ENCODE assay signal across 1 cellular context in the genomic region with DNA sequence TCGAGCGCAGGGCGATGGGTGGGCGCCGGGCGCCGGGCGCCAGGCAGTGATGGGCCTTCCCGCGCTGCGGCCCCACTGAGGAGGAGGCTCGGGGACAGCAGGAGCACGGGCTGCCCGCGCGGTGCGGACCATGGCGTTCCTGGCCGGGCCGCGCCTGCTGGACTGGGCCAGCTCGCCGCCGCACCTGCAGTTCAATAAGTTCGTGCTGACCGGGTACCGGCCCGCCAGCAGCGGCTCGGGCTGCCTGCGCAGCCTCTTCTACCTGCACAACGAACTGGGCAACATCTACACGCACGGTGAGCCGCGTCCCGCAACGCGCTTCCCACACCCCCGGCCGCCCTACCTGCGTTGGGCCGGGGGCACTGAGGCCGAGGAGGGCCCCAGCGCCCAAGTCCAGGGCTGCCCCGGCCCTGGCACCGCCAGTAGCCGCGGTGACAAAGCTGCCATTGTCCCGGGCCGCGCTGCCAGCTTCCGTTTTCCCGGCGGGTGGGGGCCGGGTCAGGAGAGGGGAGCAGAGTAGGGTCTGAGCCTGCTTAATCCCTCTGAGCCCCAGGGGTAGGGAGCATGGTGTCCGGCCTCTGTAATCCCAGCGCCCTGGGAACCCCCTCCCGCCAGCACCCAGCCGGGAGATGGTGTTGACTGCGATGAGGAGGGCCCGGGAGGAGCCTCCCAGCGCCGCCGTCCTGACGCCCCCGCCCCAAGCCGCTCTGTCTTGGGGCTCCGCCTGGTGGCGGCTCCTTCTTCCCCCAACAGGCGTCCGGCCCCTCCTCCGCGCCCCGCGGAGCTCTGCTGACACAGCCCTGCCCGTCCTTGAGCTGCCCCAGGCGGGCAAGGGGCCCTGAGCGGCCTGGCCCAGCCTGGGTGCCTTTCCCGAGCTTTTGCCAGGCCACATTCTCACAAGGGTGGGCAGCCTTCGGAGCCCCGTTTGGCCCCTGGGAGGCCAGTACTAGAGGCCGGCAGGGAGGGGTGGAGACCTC.
TF ChIP-seq lines count a peak whose summit lies in the region.

No MANE protein-coding gene starts in this region.

TF ChIP-seq in HepG2, 621 proteins besides CTCF, POLR2A, EP300 and RAD21 (continued from another document and continues in another):
- no peak for TF ChIP-seq ETS1 (CRISPR knock-in tag; IDR thresholded peaks at IDR 0.05)
- peak; percentile 52; the same call in 1 of the 2 replicates for TF ChIP-seq ETV5 (CRISPR knock-in tag; IDR thresholded peaks at IDR 0.05; ENCODE audit: borderline replicate concordance)
- TF ChIP-seq, protein P1, sequence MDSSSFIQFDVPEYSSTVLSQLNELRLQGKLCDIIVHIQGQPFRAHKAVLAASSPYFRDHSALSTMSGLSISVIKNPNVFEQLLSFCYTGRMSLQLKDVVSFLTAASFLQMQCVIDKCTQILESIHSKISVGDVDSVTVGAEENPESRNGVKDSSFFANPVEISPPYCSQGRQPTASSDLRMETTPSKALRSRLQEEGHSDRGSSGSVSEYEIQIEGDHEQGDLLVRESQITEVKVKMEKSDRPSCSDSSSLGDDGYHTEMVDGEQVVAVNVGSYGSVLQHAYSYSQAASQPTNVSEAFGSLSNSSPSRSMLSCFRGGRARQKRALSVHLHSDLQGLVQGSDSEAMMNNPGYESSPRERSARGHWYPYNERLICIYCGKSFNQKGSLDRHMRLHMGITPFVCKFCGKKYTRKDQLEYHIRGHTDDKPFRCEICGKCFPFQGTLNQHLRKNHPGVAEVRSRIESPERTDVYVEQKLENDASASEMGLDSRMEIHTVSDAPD (CRISPR knock-in tag; IDR thresholded peaks at IDR 0.05): no peak
- TF ChIP-seq SNRNP70 (IDR thresholded peaks at IDR 0.05; ENCODE audit: low read depth, low read length): no peak
- TF ChIP-seq RBFOX2 (IDR thresholded peaks at IDR 0.05; ENCODE audit: low read depth, low read length): peak; percentile 75
- TF ChIP-seq, protein P2, sequence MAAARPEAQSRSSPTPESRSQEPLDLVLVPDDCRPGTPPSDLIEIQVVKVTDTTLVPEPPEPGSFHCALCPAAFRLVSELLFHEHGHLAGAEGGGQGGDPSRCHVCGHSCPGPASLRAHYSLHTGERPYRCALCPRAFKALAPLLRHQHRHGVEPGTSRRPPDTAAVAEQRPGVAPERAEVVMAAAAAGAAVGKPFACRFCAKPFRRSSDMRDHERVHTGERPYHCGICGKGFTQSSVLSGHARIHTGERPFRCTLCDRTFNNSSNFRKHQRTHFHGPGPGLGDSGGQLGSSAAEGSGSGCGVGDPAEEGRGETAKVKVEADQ (CRISPR knock-in tag; IDR thresholded peaks at IDR 0.05; ENCODE audit: borderline replicate concordance): no peak
- TF ChIP-seq YEATS4 (CRISPR knock-in tag; IDR thresholded peaks at IDR 0.05; ENCODE audit: borderline replicate concordance): no peak
- TF ChIP-seq ATRX (CRISPR knock-in tag; IDR thresholded peaks at IDR 0.05; ENCODE audit: borderline replicate concordance): no peak
- TF ChIP-seq ZNF589 (CRISPR knock-in tag; conservative IDR thresholded peaks at IDR 0.05): no peak
- TF ChIP-seq NRL (CRISPR knock-in tag; IDR thresholded peaks at IDR 0.05; ENCODE audit: borderline replicate concordance): 0 out of 2 replicates have a peak, but pooled peaks have one; percentile 35
- no peak for TF ChIP-seq AHR (CRISPR knock-in tag; IDR thresholded peaks at IDR 0.05)
- TF ChIP-seq MATR3 (CRISPR knock-in tag; IDR thresholded peaks at IDR 0.05): no peak
- 0 out of 2 replicates have a peak, but pooled peaks have one; percentile 24 for TF ChIP-seq ZFP37 (CRISPR knock-in tag; IDR thresholded peaks at IDR 0.05; ENCODE audit: borderline replicate concordance)
- no peak for TF ChIP-seq JUN (CRISPR knock-in tag; IDR thresholded peaks at IDR 0.05)
- no peak for TF ChIP-seq MBD4 (IDR thresholded peaks at IDR 0.05; ENCODE audit: borderline replicate concordance, low read length)
- no peak; the same call in none of the 2 replicates for TF ChIP-seq MAF1 (CRISPR knock-in tag; IDR thresholded peaks at IDR 0.05; ENCODE audit: borderline replicate concordance)
- no peak for TF ChIP-seq TEAD2 (CRISPR knock-in tag; IDR thresholded peaks at IDR 0.05)
- TF ChIP-seq, protein P3, sequence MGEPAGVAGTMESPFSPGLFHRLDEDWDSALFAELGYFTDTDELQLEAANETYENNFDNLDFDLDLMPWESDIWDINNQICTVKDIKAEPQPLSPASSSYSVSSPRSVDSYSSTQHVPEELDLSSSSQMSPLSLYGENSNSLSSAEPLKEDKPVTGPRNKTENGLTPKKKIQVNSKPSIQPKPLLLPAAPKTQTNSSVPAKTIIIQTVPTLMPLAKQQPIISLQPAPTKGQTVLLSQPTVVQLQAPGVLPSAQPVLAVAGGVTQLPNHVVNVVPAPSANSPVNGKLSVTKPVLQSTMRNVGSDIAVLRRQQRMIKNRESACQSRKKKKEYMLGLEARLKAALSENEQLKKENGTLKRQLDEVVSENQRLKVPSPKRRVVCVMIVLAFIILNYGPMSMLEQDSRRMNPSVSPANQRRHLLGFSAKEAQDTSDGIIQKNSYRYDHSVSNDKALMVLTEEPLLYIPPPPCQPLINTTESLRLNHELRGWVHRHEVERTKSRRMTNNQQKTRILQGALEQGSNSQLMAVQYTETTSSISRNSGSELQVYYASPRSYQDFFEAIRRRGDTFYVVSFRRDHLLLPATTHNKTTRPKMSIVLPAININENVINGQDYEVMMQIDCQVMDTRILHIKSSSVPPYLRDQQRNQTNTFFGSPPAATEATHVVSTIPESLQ (CRISPR knock-in tag; conservative IDR thresholded peaks at IDR 0.05): no peak
- TF ChIP-seq ZNF224 (CRISPR knock-in tag; IDR thresholded peaks at IDR 0.05): no peak
- TF ChIP-seq, protein P4, sequence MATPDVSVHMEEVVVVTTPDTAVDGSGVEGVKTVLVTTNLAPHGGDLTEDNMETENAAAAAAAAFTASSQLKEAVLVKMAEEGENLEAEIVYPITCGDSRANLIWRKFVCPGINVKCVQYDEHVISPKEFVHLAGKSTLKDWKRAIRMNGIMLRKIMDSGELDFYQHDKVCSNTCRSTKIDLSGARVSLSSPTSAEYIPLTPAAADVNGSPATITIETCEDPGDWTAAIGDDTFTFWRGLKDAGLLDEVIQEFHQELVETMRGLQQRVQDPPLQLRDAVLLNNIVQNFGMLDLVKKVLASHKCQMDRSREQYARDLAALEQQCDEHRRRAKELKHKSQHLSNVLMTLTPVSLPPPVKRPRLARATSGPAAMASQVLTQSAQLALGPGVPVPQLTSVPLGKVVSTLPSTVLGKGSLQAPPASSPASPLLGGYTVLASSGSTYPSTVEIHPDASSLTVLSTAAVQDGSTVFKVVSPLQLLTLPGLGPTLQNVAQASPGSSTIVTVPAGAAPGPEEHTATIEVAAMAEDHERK (CRISPR knock-in tag; IDR thresholded peaks at IDR 0.05; ENCODE audit: low read depth): no peak
- no peak for TF ChIP-seq PHF20 (CRISPR knock-in tag; IDR thresholded peaks at IDR 0.05)
- TF ChIP-seq GATAD2A (CRISPR knock-in tag; IDR thresholded peaks at IDR 0.05): no peak
- TF ChIP-seq ZSCAN31 (CRISPR knock-in tag; IDR thresholded peaks at IDR 0.05; ENCODE audit: low read depth): no peak; the same call in 1 of the 2 replicates
- peak; percentile 45; the same call in 1 of the 2 replicates for TF ChIP-seq ZFP91 (CRISPR knock-in tag; IDR thresholded peaks at IDR 0.05; ENCODE audit: borderline replicate concordance)
- TF ChIP-seq NFE2L1 (CRISPR knock-in tag; IDR thresholded peaks at IDR 0.05; ENCODE audit: borderline replicate concordance): no peak
- TF ChIP-seq REST (IDR thresholded peaks at IDR 0.05; ENCODE audit: borderline replicate concordance in 1 of 2, low read depth in 1 of 2, low read length in 2 of 2): no peak; a peak in 1 of 4 replicates
- no peak for TF ChIP-seq ZNF225 (CRISPR knock-in tag; IDR thresholded peaks at IDR 0.05)
- TF ChIP-seq, protein P5, sequence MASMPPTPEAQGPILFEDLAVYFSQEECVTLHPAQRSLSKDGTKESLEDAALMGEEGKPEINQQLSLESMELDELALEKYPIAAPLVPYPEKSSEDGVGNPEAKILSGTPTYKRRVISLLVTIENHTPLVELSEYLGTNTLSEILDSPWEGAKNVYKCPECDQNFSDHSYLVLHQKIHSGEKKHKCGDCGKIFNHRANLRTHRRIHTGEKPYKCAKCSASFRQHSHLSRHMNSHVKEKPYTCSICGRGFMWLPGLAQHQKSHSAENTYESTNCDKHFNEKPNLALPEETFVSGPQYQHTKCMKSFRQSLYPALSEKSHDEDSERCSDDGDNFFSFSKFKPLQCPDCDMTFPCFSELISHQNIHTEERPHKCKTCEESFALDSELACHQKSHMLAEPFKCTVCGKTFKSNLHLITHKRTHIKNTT (CRISPR knock-in tag; IDR thresholded peaks at IDR 0.05): no peak
- TF ChIP-seq, protein P6, sequence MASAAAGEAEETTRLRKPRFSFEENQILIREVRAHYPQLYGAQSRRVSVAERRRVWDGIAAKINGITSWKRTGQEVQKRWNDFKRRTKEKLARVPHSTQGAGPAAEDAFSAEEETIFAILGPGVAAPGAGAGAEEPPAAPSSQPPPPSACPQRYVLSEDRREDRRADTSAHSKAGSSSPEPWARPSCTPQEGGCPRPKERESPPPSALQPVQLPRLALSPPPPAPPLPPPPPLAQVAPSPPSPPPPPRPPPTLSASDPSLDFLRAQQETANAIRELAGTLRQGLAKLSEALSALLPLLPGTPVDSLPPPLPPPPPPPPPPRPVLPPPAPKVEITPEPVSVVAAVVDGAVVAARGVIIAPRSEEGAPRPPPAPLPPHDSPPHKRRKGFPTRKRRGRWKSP (CRISPR knock-in tag; IDR thresholded peaks at IDR 0.05): 0 out of 2 replicates have a peak, but pooled peaks have one; percentile 45
- 0 out of 2 replicates have a peak, but pooled peaks have one; percentile 32 for TF ChIP-seq ZFP36L1 (CRISPR knock-in tag; IDR thresholded peaks at IDR 0.05)
- TF ChIP-seq ZNF773 (CRISPR knock-in tag; IDR thresholded peaks at IDR 0.05; ENCODE audit: borderline replicate concordance): no peak
- TF ChIP-seq ZNF619 (CRISPR knock-in tag; IDR thresholded peaks at IDR 0.05): peak; percentile 18; the same call in 1 of the 2 replicates
- TF ChIP-seq HNRNPL (IDR thresholded peaks at IDR 0.05; ENCODE audit: low read depth, low read length): peak; percentile 94
- TF ChIP-seq SP140L (CRISPR knock-in tag; IDR thresholded peaks at IDR 0.05; ENCODE audit: borderline replicate concordance): no peak
- no peak for TF ChIP-seq ZFP36L2 (CRISPR knock-in tag; IDR thresholded peaks at IDR 0.05)
- TF ChIP-seq RARG (CRISPR knock-in tag; IDR thresholded peaks at IDR 0.05; ENCODE audit: low read depth): no peak
- TF ChIP-seq ZFX (CRISPR knock-in tag; IDR thresholded peaks at IDR 0.05; ENCODE audit: low read depth): peak; percentile 61
- no peak for TF ChIP-seq NFRKB (IDR thresholded peaks at IDR 0.05)
- no peak for TF ChIP-seq ZNF451 (CRISPR knock-in tag; IDR thresholded peaks at IDR 0.05)
- TF ChIP-seq, protein P7, sequence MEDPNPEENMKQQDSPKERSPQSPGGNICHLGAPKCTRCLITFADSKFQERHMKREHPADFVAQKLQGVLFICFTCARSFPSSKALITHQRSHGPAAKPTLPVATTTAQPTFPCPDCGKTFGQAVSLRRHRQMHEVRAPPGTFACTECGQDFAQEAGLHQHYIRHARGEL (CRISPR knock-in tag; IDR thresholded peaks at IDR 0.05): 0 out of 2 replicates have a peak, but pooled peaks have one; percentile 41
- no peak for TF ChIP-seq ZNF512 (CRISPR knock-in tag; IDR thresholded peaks at IDR 0.05)
